ENCODE assay signal across 19 cellular contexts in the genomic region with DNA sequence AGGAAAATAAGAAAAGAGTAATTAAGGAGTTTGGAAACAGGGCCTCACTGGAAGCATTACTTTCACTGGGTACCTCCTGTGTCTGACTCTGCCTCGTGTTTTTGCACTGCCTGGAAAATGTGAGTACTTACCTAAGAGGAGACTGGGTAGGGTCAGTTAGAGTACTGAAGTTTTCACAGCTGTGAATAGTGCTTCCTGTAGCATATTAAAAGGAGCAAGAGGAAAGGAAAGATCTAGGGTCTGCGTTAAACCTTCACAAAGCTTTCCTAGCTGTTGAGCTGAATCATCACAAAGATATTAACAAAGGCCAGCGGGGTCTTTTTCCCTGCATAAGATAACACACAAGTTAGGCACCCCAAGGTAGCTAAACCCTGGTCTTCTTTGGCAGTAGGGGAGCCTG.
A peak's percentile ranks its signal among the peaks of the same experiment; 100 is the strongest.
DNase-seq lines count a peak whose midpoint lies in the region; ATAC-seq and TF ChIP-seq lines count a peak whose summit lies in the region.
"Had no signal": no experiment of that assay in that cellular context is flagged by ENCODE, and none has a peak within 500 bp of the region (broad histone marks: within the 10 kb centered on the region; RNA-seq: fewer than 3 reads in every experiment).

No MANE protein-coding gene starts in this region.

- intact Hi-C loops in Right ventricle myocardium superior (cut with DNase I), result no loop called here

- peak overlapping the region in 1 of 5 donors; percentile 11 for H3K9ac ChIP-seq in subcutaneous abdominal adipose tissue (ENCODE audit: low read length in 5 of 5)

- ATAC-seq in Right ventricle myocardium superior (ENCODE audit: poor library complexity), result peak; percentile 8
- no peak for ATAC-seq in T-helper 17 cell
- no peak for ATAC-seq in HG03469 (IDR thresholded peaks at IDR 0.05; ENCODE audit: unreplicated experiment)
- ATAC-seq: activated naive CD4-positive, alpha-beta T cell treated with anti-CD3 and anti-CD28 coated beads, Interleukin-2, amount 50 U/mL, for 72 hours; stimulated activated naive CD8-positive, alpha-beta T cell treated with anti-CD3 and anti-CD28 coated beads, Interleukin-15, amount 100 ng/mL, for 72 hours; T-cell had no signal

- H3K36me3 ChIP-seq in right atrium auricular region, result no peaks in the 10 kb centered on the region
- H3K36me3 ChIP-seq in subcutaneous abdominal adipose tissue (ENCODE audit: control insufficient read depth in 5 of 5, insufficient read depth in 5 of 5, low read length in 5 of 5), result no peaks in the 10 kb centered on the region
- H3K36me3 ChIP-seq: breast epithelium had no signal

- H3K27me3 Mint-ChIP-seq in endothelial cell (ENCODE audit: unreplicated experiment), result peaks cover 2% of the 10 kb centered on the region
- H3K27me3 Mint-ChIP-seq in mesothelial cell of epicardium (ENCODE audit: low read depth), result no peaks in the 10 kb centered on the region
- no peaks in the 10 kb centered on the region for H3K27me3 Mint-ChIP-seq in T-helper 17 cell
- H3K27me3 Mint-ChIP-seq: activated CD4-positive, alpha-beta memory T cell treated with anti-CD3 and anti-CD28 coated beads for 36 hours; activated T-cell treated with anti-CD3 and anti-CD28 coated beads, Interleukin-2, amount 50 U/mL, for 24 hours; CD4-positive, CD25-positive, alpha-beta regulatory T cell; stimulated activated naive CD8-positive, alpha-beta T cell treated with anti-CD3 and anti-CD28 coated beads, Interleukin-15, amount 100 ng/mL, for 72 hours; T-cell had no signal

- H3K4me1 Mint-ChIP-seq in endothelial cell (ENCODE audit: unreplicated experiment) (peaks cover 11% of the 10 kb centered on the region), mesothelial cell of epicardium (peaks cover 9% of the 10 kb centered on the region), T-helper 17 cell (no peaks in the 10 kb centered on the region)
- H3K4me1 Mint-ChIP-seq: CD4-positive, CD25-positive, alpha-beta regulatory T cell; stimulated activated naive CD8-positive, alpha-beta T cell treated with anti-CD3 and anti-CD28 coated beads, Interleukin-15, amount 100 ng/mL, for 72 hours; T-cell had no signal

- DNase-seq in Right ventricle myocardium superior (no peak), right atrium auricular region (ENCODE audit: low spot score) (no peak), endothelial cell (ENCODE audit: low spot score) (no peak), mesothelial cell of epicardium (ENCODE audit: low spot score in 2 of 2, unreplicated experiment in 2 of 2) (no peak), T-helper 17 cell (no peak), inferior parietal cortex (ENCODE audit: extremely low spot score) (no peak)
- DNase-seq: activated CD4-positive, alpha-beta memory T cell treated with anti-CD3 and anti-CD28 coated beads for 36 hours; activated T-cell treated with anti-CD3 and anti-CD28 coated beads, Interleukin-2, amount 50 U/mL, for 24 hours; CD4-positive, CD25-positive, alpha-beta regulatory T cell; MM.1S; NCI-H1694 treated with DMSO at 0.1 percent for 48 hours; NCI-H345; retina; stimulated activated naive CD8-positive, alpha-beta T cell treated with anti-CD3 and anti-CD28 coated beads, Interleukin-15, amount 100 ng/mL, for 72 hours; T-cell had no signal

- H3K4me3 ChIP-seq in right atrium auricular region (no peak overlapping the region), subcutaneous abdominal adipose tissue (ENCODE audit: low read depth in 1 of 5, low read length in 5 of 5) (no peak overlapping the region)
- H3K4me3 ChIP-seq: breast epithelium had no signal

- peak overlapping the region in 1 of 2 donors; percentile 54 for H3K27ac ChIP-seq in right atrium auricular region
- peak overlapping the region; percentile 91 for H3K27ac ChIP-seq in subcutaneous abdominal adipose tissue (ENCODE audit: low read depth, low read length)
- H3K27ac ChIP-seq: breast epithelium had no signal

- TF ChIP-seq CTCF in right atrium auricular region (IDR thresholded peaks at IDR 0.05) (no peak), endothelial cell (IDR thresholded peaks at IDR 0.05; ENCODE audit: unreplicated experiment) (no peak), mesothelial cell of epicardium (IDR thresholded peaks at IDR 0.05; ENCODE audit: unreplicated experiment) (no peak)

- peaks cover 0 to 14% of the 10 kb centered on the region in 2 donors for H3K4me1 ChIP-seq in right atrium auricular region
- peaks cover 3 to 33% (median 13%) of the 10 kb centered on the region in 5 donors for H3K4me1 ChIP-seq in subcutaneous abdominal adipose tissue (ENCODE audit: control insufficient read depth in 5 of 5, insufficient read depth in 5 of 5, low read length in 5 of 5)
- H3K4me1 ChIP-seq: breast epithelium had no signal

- no peaks in the 10 kb centered on the region for H3K9me3 Mint-ChIP-seq in endothelial cell (ENCODE audit: unreplicated experiment)
- H3K9me3 Mint-ChIP-seq in mesothelial cell of epicardium, result no peaks in the 10 kb centered on the region
- H3K9me3 Mint-ChIP-seq: activated CD4-positive, alpha-beta memory T cell treated with anti-CD3 and anti-CD28 coated beads for 36 hours; activated T-cell treated with anti-CD3 and anti-CD28 coated beads, Interleukin-2, amount 50 U/mL, for 24 hours had no signal

- H3K27ac Mint-ChIP-seq in endothelial cell (ENCODE audit: unreplicated experiment) (peak overlapping the region; percentile 43), mesothelial cell of epicardium (peak overlapping the region; percentile 18), T-helper 17 cell (no peak overlapping the region)
- H3K27ac Mint-ChIP-seq: activated CD4-positive, alpha-beta memory T cell treated with anti-CD3 and anti-CD28 coated beads for 36 hours; activated naive CD4-positive, alpha-beta T cell treated with anti-CD3 and anti-CD28 coated beads, Interleukin-2, amount 50 U/mL, for 72 hours; activated T-cell treated with anti-CD3 and anti-CD28 coated beads, Interleukin-2, amount 50 U/mL, for 24 hours; CD4-positive, CD25-positive, alpha-beta regulatory T cell; stimulated activated naive CD8-positive, alpha-beta T cell treated with anti-CD3 and anti-CD28 coated beads, Interleukin-15, amount 100 ng/mL, for 72 hours; T-cell had no signal

- H3K4me3 Mint-ChIP-seq in endothelial cell (ENCODE audit: unreplicated experiment) (no peak overlapping the region), mesothelial cell of epicardium (no peak overlapping the region), T-helper 17 cell (no peak overlapping the region)
- H3K4me3 Mint-ChIP-seq: activated CD4-positive, alpha-beta memory T cell treated with anti-CD3 and anti-CD28 coated beads for 36 hours; activated T-cell treated with anti-CD3 and anti-CD28 coated beads, Interleukin-2, amount 50 U/mL, for 24 hours; CD4-positive, CD25-positive, alpha-beta regulatory T cell; stimulated activated naive CD8-positive, alpha-beta T cell treated with anti-CD3 and anti-CD28 coated beads, Interleukin-15, amount 100 ng/mL, for 72 hours; T-cell had no signal

- no peaks in the 10 kb centered on the region for H3K27me3 ChIP-seq in right atrium auricular region
- no peaks in the 10 kb centered on the region for H3K27me3 ChIP-seq in subcutaneous abdominal adipose tissue (ENCODE audit: control insufficient read depth in 5 of 5, insufficient read depth in 4 of 5, low read length in 5 of 5)
- H3K27me3 ChIP-seq: breast epithelium had no signal

- H3K36me3 Mint-ChIP-seq in endothelial cell (ENCODE audit: low read depth, unreplicated experiment) (no peaks in the 10 kb centered on the region), mesothelial cell of epicardium (no peaks in the 10 kb centered on the region), T-helper 17 cell (ENCODE audit: low read depth) (no peaks in the 10 kb centered on the region)
- H3K36me3 Mint-ChIP-seq: activated CD4-positive, alpha-beta memory T cell treated with anti-CD3 and anti-CD28 coated beads for 36 hours; activated naive CD4-positive, alpha-beta T cell treated with anti-CD3 and anti-CD28 coated beads, Interleukin-2, amount 50 U/mL, for 72 hours; CD4-positive, CD25-positive, alpha-beta regulatory T cell; T-cell had no signal

- H3K9me3 ChIP-seq in right atrium auricular region (no peaks in the 10 kb centered on the region), subcutaneous abdominal adipose tissue (ENCODE audit: control insufficient read depth in 5 of 5, low read length in 5 of 5) (no peaks in the 10 kb centered on the region), T-helper 17 cell (ENCODE audit: control insufficient read depth, low read length, poor library complexity, severe bottlenecking) (no peaks in the 10 kb centered on the region)
- H3K9me3 ChIP-seq: breast epithelium had no signal
